10 cellular contexts compared by ENCODE assay signal in the genomic region with DNA sequence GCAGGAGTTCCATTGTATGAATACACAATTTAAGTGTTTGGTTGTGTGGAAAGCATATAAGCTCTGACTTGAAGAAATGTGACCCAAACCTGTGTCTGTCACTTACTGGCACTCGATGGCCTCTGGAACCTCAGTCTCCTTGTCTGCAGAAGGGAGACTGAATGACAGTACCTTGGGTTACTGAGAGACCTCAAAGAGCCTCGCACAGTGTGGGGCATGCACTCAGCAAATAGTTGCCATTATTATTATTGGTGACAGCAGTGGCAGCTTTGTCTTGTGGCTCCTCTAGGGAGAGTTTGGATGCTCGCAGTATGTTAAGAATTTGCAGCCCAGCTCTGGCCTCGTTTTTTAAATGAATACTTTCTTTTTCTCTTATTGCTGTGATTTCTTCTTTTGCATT. TPM values are rescaled to one million over a fixed set of nuclear protein-coding genes. Genes with fewer than 3 reads are reported as not detected.
A peak's percentile ranks its signal among the peaks of the same experiment; 100 is the strongest.
DNase-seq lines count a peak whose midpoint lies in the region; TF ChIP-seq lines count a peak whose summit lies in the region.
"Had no signal": no experiment of that assay in that cellular context is flagged by ENCODE, and none has a peak within 500 bp of the region (broad histone marks: within the 10 kb centered on the region; RNA-seq: fewer than 3 reads in every experiment).

No MANE protein-coding gene starts in this region.

- H2AFZ ChIP-seq in neural cell (ENCODE audit: low read depth, low read length) = no peak overlapping the region

- no peaks in the 10 kb centered on the region for H3K36me3 ChIP-seq in neural cell (ENCODE audit: insufficient read depth, low read length)

- no peak overlapping the region for H3K9ac ChIP-seq in neural cell (ENCODE audit: low read length)

- H4K20me1 ChIP-seq in neural cell (ENCODE audit: insufficient read depth) = no peaks in the 10 kb centered on the region

- no peaks in the 10 kb centered on the region for H3K27me3 ChIP-seq in neural cell (ENCODE audit: insufficient read depth, low read depth, low read length)

- no peaks in the 10 kb centered on the region for H3K9me3 ChIP-seq in neural cell (ENCODE audit: low read length)

- no peak overlapping the region for H3K4me3 ChIP-seq in neural cell (ENCODE audit: low read length)

- DNase-seq in NCI-H1417 (lab: John Stamatoyannopoulos, UW) = peak in 2 of 3 experiments; percentile 14 to 32
- DNase-seq in NCI-H1417 treated with DMSO at 0.1 percent for 48 hours (lab: John Stamatoyannopoulos, UW) = no peak
- DNase-seq in iPS-NIHi11 (ENCODE audit: low spot score) = peak; percentile 16
- DNase-seq in DMS53 (lab: John Stamatoyannopoulos, UW) = no peak
- DNase-seq in activated T-cell treated with anti-CD3 and anti-CD28 coated beads, Interleukin-2, amount 50 U/mL, for 48 hours = no peak
- DNase-seq in dermis blood vessel endothelial cell = no peak
- DNase-seq: CD8-positive, alpha-beta T cell; COR-L47 had no signal

- no peak for TF ChIP-seq CTCF in neural cell (IDR thresholded peaks at IDR 0.05; ENCODE audit: poor library complexity, severe bottlenecking)

- no peak for TF ChIP-seq RAD21 in neural cell (conservative IDR thresholded peaks at IDR 0.05)

- peak; percentile 49 for TF ChIP-seq EP300 in neural cell (conservative IDR thresholded peaks at IDR 0.05; ENCODE audit: poor library complexity, severe bottlenecking)

- H3K27ac ChIP-seq in neural cell (ENCODE audit: low read length) = no peak overlapping the region
- H3K27ac ChIP-seq: 22Rv1 had no signal

- H3F3A ChIP-seq in neural cell (ENCODE audit: insufficient read depth, low read length, poor library complexity, severe bottlenecking) = no peaks in the 10 kb centered on the region

- no peaks in the 10 kb centered on the region for H3K9me2 ChIP-seq in neural cell (ENCODE audit: insufficient read depth, low read length)

- H3K79me2 ChIP-seq in neural cell (replicated peaks; ENCODE audit: insufficient read depth, low read length) = no peaks in the 10 kb centered on the region

- H3K4me2 ChIP-seq in neural cell (ENCODE audit: low read length) = no peak overlapping the region

TF ChIP-seq in neural cell, 6 proteins besides CTCF, POLR2A, EP300 and RAD21:
- TF ChIP-seq POLR2AphosphoS5 (IDR thresholded peaks at IDR 0.05) (peak; percentile 10), MXI1 (conservative IDR thresholded peaks at IDR 0.05; ENCODE audit: poor library complexity, severe bottlenecking) (no peak)

RNA-seq across cellular contexts. Expression of a gene that starts 43.4 kb away (rescaled TPM):
- 4.2 and 4.6 TPM in 2 replicates for polyA plus RNA-seq in neural cell
- polyA minus RNA-seq in neural cell = 7.3 and 11.3 TPM in 2 replicates
- total RNA-seq in dermis blood vessel endothelial cell = 2.2 and 4.5 TPM in 2 replicates

Comparison
In these comparisons a context has a peak if more than half of its experiments do, and no peak if none do; other contexts are left out.
1. DNase-seq: peak in NCI-H1417 (2 of 3) and iPS-NIHi11 (single experiment); none in NCI-H1417 treated with DMSO at 0.1 percent for 48 hours (single experiment), DMS53 (single experiment), activated T-cell treated with anti-CD3 and anti-CD28 coated beads, Interleukin-2, amount 50 U/mL, for 48 hours (0 of 2) and dermis blood vessel endothelial cell (single experiment).